25 cellular contexts compared by ENCODE assay signal in genomic region chr10:131777162-131777561, GRCh38.
"Had no signal": no experiment of that assay in that cellular context is flagged by ENCODE, and none has a peak within 500 bp of the region (broad histone marks: within the 10 kb centered on the region; RNA-seq: fewer than 3 reads in every experiment).

No MANE protein-coding gene starts in this region.

- H3K4me3 Mint-ChIP-seq: activated naive CD8-positive, alpha-beta T cell; effector memory CD8-positive, alpha-beta T cell; naive thymus-derived CD4-positive, alpha-beta T cell; neural progenitor cell had no signal

- H3K4me2 ChIP-seq: neural progenitor cell had no signal

- H3K9ac ChIP-seq: neural progenitor cell had no signal

- H3K36me3 Mint-ChIP-seq: activated naive CD8-positive, alpha-beta T cell had no signal

- H3K27ac Mint-ChIP-seq: activated naive CD8-positive, alpha-beta T cell; activated T-helper 2 cell treated with anti-CD3 and anti-CD28 coated beads, Interferon-gamma antibody, Interleukin-2, Interleukin-4, amounts not matched to agents 10 μg/mL and 5 μg/mL and 100 μg/mL, durations not matched to agents 14 hours and 24 hours and 36 hours; effector memory CD8-positive, alpha-beta T cell; naive thymus-derived CD4-positive, alpha-beta T cell; neural progenitor cell had no signal

- H3K36me3 ChIP-seq: colonic mucosa, neural progenitor cell, right atrium auricular region, transverse colon had no signal

- H3K9me3 ChIP-seq: colonic mucosa, testis had no signal

- H3K27me3 Mint-ChIP-seq: activated naive CD8-positive, alpha-beta T cell had no signal

- FAIRE-seq: kidney had no signal

- H3K4me1 ChIP-seq: colonic mucosa, right atrium auricular region, testis, transverse colon had no signal

- H3K27me3 ChIP-seq: colonic mucosa, neural progenitor cell, right atrium auricular region, testis, transverse colon had no signal

- H3K4me3 ChIP-seq: colonic mucosa, dorsolateral prefrontal cortex, neural progenitor cell, right atrium auricular region, testis, transverse colon had no signal

- H3K27ac ChIP-seq: colonic mucosa, neural progenitor cell, right atrium auricular region, testis, transverse colon had no signal

- DNase-seq: activated CD4-positive, alpha-beta T cell treated with anti-CD3 and anti-CD28 coated beads for 4 hours; activated CD4-positive, alpha-beta T cell treated with anti-CD3 and anti-CD28 coated beads, Interleukin-2, amount 50 U/mL, for 48 hours; activated CD4-positive, CD25-positive, alpha-beta regulatory T cell; activated T-cell treated with anti-CD3 and anti-CD28 coated beads, Interleukin-2, amount 50 U/mL, for 48 hours; anterior cingulate cortex; colonic mucosa; effector memory CD8-positive, alpha-beta T cell; foreskin fibroblast; hippocampal formation; midbrain; naive thymus-derived CD4-positive, alpha-beta T cell; occipital lobe; stimulated activated CD4-positive, alpha-beta T cell treated with anti-CD3 and anti-CD28 coated beads, Interleukin-15, amount 100 ng/mL, for 24 hours; stimulated activated naive CD4-positive, alpha-beta T cell; T-helper 1 cell; testis; transverse colon had no signal

- ATAC-seq: effector memory CD8-positive, alpha-beta T cell; esophagus mucosa; left colon; naive thymus-derived CD4-positive, alpha-beta T cell had no signal
